In genomic region chr13:102606537-102607309, GRCh38 we compare ENCODE assay signal across 1 cellular context.
TF ChIP-seq lines count a peak whose summit lies in the region.

No MANE protein-coding gene starts in this region.

TF ChIP-seq in K562, 482 proteins besides CTCF, POLR2A, EP300 and RAD21 (continued from another document and continues in another):
- TF ChIP-seq, protein P1, sequence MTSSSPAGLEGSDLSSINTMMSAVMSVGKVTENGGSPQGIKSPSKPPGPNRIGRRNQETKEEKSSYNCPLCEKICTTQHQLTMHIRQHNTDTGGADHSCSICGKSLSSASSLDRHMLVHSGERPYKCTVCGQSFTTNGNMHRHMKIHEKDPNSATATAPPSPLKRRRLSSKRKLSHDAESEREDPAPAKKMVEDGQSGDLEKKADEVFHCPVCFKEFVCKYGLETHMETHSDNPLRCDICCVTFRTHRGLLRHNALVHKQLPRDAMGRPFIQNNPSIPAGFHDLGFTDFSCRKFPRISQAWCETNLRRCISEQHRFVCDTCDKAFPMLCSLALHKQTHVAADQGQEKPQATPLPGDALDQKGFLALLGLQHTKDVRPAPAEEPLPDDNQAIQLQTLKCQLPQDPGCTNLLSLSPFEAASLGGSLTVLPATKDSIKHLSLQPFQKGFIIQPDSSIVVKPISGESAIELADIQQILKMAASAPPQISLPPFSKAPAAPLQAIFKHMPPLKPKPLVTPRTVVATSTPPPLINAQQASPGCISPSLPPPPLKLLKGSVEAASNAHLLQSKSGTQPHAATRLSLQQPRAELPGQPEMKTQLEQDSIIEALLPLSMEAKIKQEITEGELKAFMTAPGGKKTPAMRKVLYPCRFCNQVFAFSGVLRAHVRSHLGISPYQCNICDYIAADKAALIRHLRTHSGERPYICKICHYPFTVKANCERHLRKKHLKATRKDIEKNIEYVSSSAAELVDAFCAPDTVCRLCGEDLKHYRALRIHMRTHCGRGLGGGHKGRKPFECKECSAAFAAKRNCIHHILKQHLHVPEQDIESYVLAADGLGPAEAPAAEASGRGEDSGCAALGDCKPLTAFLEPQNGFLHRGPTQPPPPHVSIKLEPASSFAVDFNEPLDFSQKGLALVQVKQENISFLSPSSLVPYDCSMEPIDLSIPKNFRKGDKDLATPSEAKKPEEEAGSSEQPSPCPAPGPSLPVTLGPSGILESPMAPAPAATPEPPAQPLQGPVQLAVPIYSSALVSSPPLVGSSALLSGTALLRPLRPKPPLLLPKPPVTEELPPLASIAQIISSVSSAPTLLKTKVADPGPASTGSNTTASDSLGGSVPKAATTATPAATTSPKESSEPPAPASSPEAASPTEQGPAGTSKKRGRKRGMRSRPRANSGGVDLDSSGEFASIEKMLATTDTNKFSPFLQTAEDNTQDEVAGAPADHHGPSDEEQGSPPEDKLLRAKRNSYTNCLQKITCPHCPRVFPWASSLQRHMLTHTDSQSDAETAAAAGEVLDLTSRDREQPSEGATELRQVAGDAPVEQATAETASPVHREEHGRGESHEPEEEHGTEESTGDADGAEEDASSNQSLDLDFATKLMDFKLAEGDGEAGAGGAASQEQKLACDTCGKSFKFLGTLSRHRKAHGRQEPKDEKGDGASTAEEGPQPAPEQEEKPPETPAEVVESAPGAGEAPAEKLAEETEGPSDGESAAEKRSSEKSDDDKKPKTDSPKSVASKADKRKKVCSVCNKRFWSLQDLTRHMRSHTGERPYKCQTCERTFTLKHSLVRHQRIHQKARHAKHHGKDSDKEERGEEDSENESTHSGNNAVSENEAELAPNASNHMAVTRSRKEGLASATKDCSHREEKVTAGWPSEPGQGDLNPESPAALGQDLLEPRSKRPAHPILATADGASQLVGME (CRISPR knock-in tag; IDR thresholded peaks at IDR 0.05): no peak
- TF ChIP-seq HNRNPLL (IDR thresholded peaks at IDR 0.05; ENCODE audit: low read depth, low read length, poor library complexity, severe bottlenecking) (peak; percentile 33), E4F1 (CRISPR knock-in tag; IDR thresholded peaks at IDR 0.05; ENCODE audit: borderline replicate concordance) (no peak), HDAC3 (IDR thresholded peaks at IDR 0.05; ENCODE audit: borderline replicate concordance, partially characterized antibody) (peak; percentile 50), MITF (IDR thresholded peaks at IDR 0.05) (0 out of 2 replicates have a peak, but pooled peaks have one; percentile 45), RCOR1 (IDR thresholded peaks at IDR 0.05; ENCODE audit: borderline replicate concordance in 1 of 2, low read depth in 2 of 2, low read length in 2 of 2) (peak in 1 of 2 experiments; percentile 91; a peak in 3 of 4 replicates), CCNT2 (IDR thresholded peaks at IDR 0.05; ENCODE audit: borderline replicate concordance, extremely low read depth, insufficient read length, low read depth, low read length) (peak; percentile 72), ZNF197 (CRISPR knock-in tag; IDR thresholded peaks at IDR 0.05; ENCODE audit: low read depth) (no peak), KDM1A (IDR thresholded peaks at IDR 0.05) (peak; percentile 73 to 87), BHLHE40 (IDR thresholded peaks at IDR 0.05; ENCODE audit: low read length) (peak; percentile 33; the same call in 1 of the 2 replicates), SMARCE1 (IDR thresholded peaks at IDR 0.05) (peak; percentile 78), CBFA2T3 (IDR thresholded peaks at IDR 0.05) (peak; percentile 92), THRA (IDR thresholded peaks at IDR 0.05) (peak; percentile 27; the same call in 1 of the 2 replicates), ZEB2 (IDR thresholded peaks at IDR 0.05) (peak; percentile 55; the same call in 1 of the 2 replicates), ZNF445 (CRISPR knock-in tag; IDR thresholded peaks at IDR 0.05; ENCODE audit: low read depth) (no peak), CBFA2T2 (conservative IDR thresholded peaks at IDR 0.05) (peak; percentile 81), ZNF316 (IDR thresholded peaks at IDR 0.05) (peak; percentile 43; the same call in 1 of the 2 replicates), TAL1 (IDR thresholded peaks at IDR 0.05) (peak; percentile 93), MTA2 (IDR thresholded peaks at IDR 0.05; ENCODE audit: low read depth) (peak; percentile 86), ARNT (IDR thresholded peaks at IDR 0.05) (peak in 1 of 2 experiments; percentile 64; a peak in 1 of 4 replicates), FOSL1 (tag; conservative IDR thresholded peaks at IDR 0.05) (0 out of 2 replicates have a peak, but pooled peaks have one; percentile 14), YY1 (IDR thresholded peaks at IDR 0.05; ENCODE audit: borderline replicate concordance in 1 of 3, control insufficient read depth in 1 of 3, extremely low read depth in 1 of 3, insufficient read depth in 3 of 3, insufficient read length in 1 of 3, insufficient replicate concordance in 2 of 3, low read depth in 1 of 3, low read length in 2 of 3) (peak in 1 of 3 experiments; percentile 74), SMARCA4 (IDR thresholded peaks at IDR 0.05) (peak; percentile 89), HNRNPK (IDR thresholded peaks at IDR 0.05; ENCODE audit: low read depth, low read length, poor library complexity, severe bottlenecking) (no peak), JUND (IDR thresholded peaks at IDR 0.05; ENCODE audit: borderline replicate concordance, low read depth, low read length) (peak; percentile 59), JUND (tag; IDR thresholded peaks at IDR 0.05; ENCODE audit: borderline replicate concordance, low read depth, low read length) (peak; percentile 37; the same call in 1 of the 3 replicates), SAFB (IDR thresholded peaks at IDR 0.05; ENCODE audit: borderline replicate concordance, low read depth, low read length) (no peak), STAG1 (CRISPR knock-in tag; IDR thresholded peaks at IDR 0.05; ENCODE audit: borderline replicate concordance) (no peak), ZNF24 (IDR thresholded peaks at IDR 0.05) (no peak), TBL1XR1 (IDR thresholded peaks at IDR 0.05; ENCODE audit: low read length in 2 of 2) (peak in 1 of 2 experiments; percentile 69; a peak in 1 of 4 replicates), NCOR1 (IDR thresholded peaks at IDR 0.05) (peak; percentile 85), POLR2AphosphoS5 (IDR thresholded peaks at IDR 0.05; ENCODE audit: control insufficient read depth, insufficient read depth, low read depth, low read length) (peak; percentile 63; the same call in 1 of the 2 replicates)
- TF ChIP-seq, protein P2, sequence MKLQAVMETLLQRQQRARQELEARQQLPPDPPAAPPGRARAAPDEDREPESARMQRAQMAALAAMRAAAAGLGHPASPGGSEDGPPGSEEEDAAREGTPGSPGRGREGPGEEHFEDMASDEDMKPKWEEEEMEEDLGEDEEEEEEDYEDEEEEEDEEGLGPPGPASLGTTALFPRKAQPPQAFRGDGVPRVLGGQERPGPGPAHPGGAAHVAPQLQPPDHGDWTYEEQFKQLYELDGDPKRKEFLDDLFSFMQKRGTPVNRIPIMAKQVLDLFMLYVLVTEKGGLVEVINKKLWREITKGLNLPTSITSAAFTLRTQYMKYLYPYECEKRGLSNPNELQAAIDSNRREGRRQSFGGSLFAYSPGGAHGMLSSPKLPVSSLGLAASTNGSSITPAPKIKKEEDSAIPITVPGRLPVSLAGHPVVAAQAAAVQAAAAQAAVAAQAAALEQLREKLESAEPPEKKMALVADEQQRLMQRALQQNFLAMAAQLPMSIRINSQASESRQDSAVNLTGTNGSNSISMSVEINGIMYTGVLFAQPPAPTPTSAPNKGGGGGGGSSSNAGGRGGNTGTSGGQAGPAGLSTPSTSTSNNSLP (IDR thresholded peaks at IDR 0.05; ENCODE audit: borderline replicate concordance, low read depth, low read length): peak; percentile 71; the same call in 1 of the 2 replicates
- TF ChIP-seq, protein P3, sequence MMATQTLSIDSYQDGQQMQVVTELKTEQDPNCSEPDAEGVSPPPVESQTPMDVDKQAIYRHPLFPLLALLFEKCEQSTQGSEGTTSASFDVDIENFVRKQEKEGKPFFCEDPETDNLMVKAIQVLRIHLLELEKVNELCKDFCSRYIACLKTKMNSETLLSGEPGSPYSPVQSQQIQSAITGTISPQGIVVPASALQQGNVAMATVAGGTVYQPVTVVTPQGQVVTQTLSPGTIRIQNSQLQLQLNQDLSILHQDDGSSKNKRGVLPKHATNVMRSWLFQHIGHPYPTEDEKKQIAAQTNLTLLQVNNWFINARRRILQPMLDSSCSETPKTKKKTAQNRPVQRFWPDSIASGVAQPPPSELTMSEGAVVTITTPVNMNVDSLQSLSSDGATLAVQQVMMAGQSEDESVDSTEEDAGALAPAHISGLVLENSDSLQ (IDR thresholded peaks at IDR 0.05): peak; percentile 92
- TF ChIP-seq, protein P4, sequence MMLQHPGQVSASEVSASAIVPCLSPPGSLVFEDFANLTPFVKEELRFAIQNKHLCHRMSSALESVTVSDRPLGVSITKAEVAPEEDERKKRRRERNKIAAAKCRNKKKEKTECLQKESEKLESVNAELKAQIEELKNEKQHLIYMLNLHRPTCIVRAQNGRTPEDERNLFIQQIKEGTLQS (IDR thresholded peaks at IDR 0.05): peak; percentile 33; the same call in 1 of the 2 replicates
- TF ChIP-seq, protein P4 (CRISPR knock-in tag; conservative IDR thresholded peaks at IDR 0.05): no peak
- TF ChIP-seq, protein P5, sequence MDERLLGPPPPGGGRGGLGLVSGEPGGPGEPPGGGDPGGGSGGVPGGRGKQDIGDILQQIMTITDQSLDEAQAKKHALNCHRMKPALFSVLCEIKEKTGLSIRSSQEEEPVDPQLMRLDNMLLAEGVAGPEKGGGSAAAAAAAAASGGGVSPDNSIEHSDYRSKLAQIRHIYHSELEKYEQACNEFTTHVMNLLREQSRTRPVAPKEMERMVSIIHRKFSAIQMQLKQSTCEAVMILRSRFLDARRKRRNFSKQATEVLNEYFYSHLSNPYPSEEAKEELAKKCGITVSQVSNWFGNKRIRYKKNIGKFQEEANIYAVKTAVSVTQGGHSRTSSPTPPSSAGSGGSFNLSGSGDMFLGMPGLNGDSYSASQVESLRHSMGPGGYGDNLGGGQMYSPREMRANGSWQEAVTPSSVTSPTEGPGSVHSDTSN (CRISPR knock-in tag; IDR thresholded peaks at IDR 0.05; ENCODE audit: low read depth): no peak
- TF ChIP-seq, protein P5 (tag; conservative IDR thresholded peaks at IDR 0.05; ENCODE audit: low read depth): peak; percentile 80
- TF ChIP-seq, protein P6, sequence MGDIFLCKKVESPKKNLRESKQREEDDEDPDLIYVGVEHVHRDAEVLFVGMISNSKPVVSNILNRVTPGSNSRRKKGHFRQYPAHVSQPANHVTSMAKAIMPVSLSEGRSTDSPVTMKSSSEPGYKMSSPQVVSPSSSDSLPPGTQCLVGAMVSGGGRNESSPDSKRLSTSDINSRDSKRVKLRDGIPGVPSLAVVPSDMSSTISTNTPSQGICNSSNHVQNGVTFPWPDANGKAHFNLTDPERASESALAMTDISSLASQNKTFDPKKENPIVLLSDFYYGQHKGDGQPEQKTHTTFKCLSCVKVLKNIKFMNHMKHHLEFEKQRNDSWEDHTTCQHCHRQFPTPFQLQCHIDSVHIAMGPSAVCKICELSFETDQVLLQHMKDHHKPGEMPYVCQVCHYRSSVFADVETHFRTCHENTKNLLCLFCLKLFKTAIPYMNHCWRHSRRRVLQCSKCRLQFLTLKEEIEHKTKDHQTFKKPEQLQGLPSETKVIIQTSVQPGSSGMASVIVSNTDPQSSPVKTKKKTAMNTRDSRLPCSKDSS (IDR thresholded peaks at IDR 0.05; ENCODE audit: low read depth, partially characterized antibody): no peak
